In the genomic region with DNA sequence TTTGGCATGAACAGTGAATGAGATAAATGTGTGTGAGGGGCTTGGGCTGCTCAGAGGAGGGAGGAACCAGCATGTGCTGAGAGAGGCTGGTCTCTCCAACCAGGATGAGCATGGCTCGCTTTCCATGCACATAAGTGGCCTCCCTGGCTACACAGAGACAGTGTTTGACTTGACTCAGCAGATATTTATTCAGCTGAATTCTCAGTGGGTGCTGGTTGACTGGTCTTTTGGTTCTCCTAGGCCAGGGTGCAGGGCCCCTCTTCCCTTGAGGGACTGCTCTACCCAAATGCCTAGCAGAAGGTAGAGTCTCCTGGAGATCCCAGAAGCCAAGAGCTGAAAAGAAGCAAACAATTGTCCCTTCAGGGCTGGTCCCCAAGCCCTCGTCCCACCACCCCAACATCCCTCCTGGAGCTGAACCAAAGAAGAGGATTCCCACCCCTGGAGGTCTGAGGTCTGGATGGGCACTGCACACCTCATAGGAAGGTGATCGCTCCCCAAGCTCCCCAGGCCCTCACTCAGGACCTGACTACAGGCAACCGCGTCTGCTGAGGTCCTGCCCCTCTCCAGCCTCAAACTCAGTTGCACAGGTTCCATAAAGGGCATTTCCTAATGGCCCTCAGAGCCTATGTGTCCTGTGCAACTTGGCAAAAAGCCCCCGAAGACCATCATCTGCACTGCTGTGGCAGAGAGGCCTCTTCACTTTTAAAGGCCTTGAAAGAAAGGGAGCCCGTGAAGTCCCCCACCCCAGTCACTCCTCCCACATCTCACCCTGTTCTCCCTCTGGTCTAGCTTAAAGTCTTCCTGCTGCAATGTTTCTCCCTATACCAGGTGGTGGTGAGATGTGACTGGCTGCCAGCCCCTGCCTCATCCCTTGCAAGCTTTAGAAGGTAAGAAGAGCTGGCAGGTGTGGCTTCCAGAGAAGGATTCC, we compare ENCODE assay signal across 21 cellular contexts. TPM values are rescaled to one million over a fixed set of nuclear protein-coding genes. Genes with fewer than 3 reads are reported as not detected.
DNase-seq lines count a peak whose midpoint lies in the region; ATAC-seq, FAIRE-seq and TF ChIP-seq lines count a peak whose summit lies in the region.
"Had no signal": no experiment of that assay in that cellular context is flagged by ENCODE, and none has a peak within 500 bp of the region (broad histone marks: within the 10 kb centered on the region; RNA-seq: fewer than 3 reads in every experiment).

No MANE protein-coding gene starts in this region.

- no peaks in the 10 kb centered on the region for H3K36me3 ChIP-seq in K562 (ENCODE audit: control insufficient read depth, insufficient read depth, low read length)
- H3K36me3 ChIP-seq in lung (ENCODE audit: control insufficient read depth in 2 of 2, insufficient read depth in 2 of 2, low read length in 2 of 2): no peaks in the 10 kb centered on the region
- no peaks in the 10 kb centered on the region for H3K36me3 ChIP-seq in CD4-positive, alpha-beta memory T cell (ENCODE audit: insufficient read depth, low read length)
- H3K36me3 ChIP-seq: pancreas, SJCRH30 had no signal

- no peak overlapping the region for H3K27ac Mint-ChIP-seq in CD4-positive, alpha-beta memory T cell
- H3K27ac Mint-ChIP-seq: activated CD4-positive, alpha-beta T cell treated with anti-CD3 and anti-CD28 coated beads, Interleukin-2, amount 10 ng/mL, durations not matched to agents 7 days and 5 days; activated naive CD8-positive, alpha-beta T cell treated with anti-CD3 and anti-CD28 coated beads, Interleukin-2, amount 50 U/mL, for 24 hours; effector memory CD8-positive, alpha-beta T cell had no signal

- H3K4me3 Mint-ChIP-seq in CD4-positive, alpha-beta memory T cell: no peak overlapping the region
- H3K4me3 Mint-ChIP-seq: activated CD4-positive, alpha-beta T cell treated with anti-CD3 and anti-CD28 coated beads, Interleukin-2, amount 10 ng/mL, durations not matched to agents 7 days and 5 days; activated naive CD8-positive, alpha-beta T cell treated with anti-CD3 and anti-CD28 coated beads, Interleukin-2, amount 50 U/mL, for 24 hours; effector memory CD8-positive, alpha-beta T cell; naive thymus-derived CD4-positive, alpha-beta T cell had no signal

- no peaks in the 10 kb centered on the region for H3K79me2 ChIP-seq in K562 (ENCODE audit: control insufficient read depth, insufficient read depth, low read length)

- DNase-seq in A549 (ENCODE audit: low read depth in 1 of 2, low spot score in 1 of 2) (no peak), AG20443 (ENCODE audit: low spot score) (peak; percentile 3), K562 (ENCODE audit: extremely low read depth in 1 of 4, low spot score in 3 of 4) (no peak), lung (ENCODE audit: low spot score) (peak; percentile 26), C1 segment of cervical spinal cord (lab: John Stamatoyannopoulos, UW) (no peak)
- no peak for DNase-seq in CD4-positive, alpha-beta memory T cell
- DNase-seq: activated CD4-positive, alpha-beta T cell treated with anti-CD3 and anti-CD28 coated beads, Interleukin-2, amount 10 ng/mL, durations not matched to agents 7 days and 5 days; activated gamma-delta T cell; activated naive CD8-positive, alpha-beta T cell treated with anti-CD3 and anti-CD28 coated beads, Interleukin-2, amount 50 U/mL, for 24 hours; effector memory CD8-positive, alpha-beta T cell; NCI-H1105 treated with DMSO at 0.1 percent for 48 hours; NCI-H2029 treated with DMSO at 0.1 percent for 48 hours; NCI-H345; pancreas; SJCRH30 had no signal

- FAIRE-seq in A549 (lab: Jason Lieb, UNC) (no peak), K562 (lab: Jason Lieb, UNC) (no peak)
- FAIRE-seq: H54, pancreas had no signal

- no peak for TF ChIP-seq CTCF in A549 (IDR thresholded peaks at IDR 0.05)
- no peak for TF ChIP-seq CTCF in K562 (IDR thresholded peaks at IDR 0.05 in 2 of 3, conservative IDR thresholded peaks at IDR 0.05 in 1 of 3; ENCODE audit: insufficient read depth in 2 of 3, low read depth in 1 of 3, low read length in 3 of 3)
- no peak for TF ChIP-seq CTCF in lung (IDR thresholded peaks at IDR 0.05; ENCODE audit: control extremely low read depth, extremely low read depth)

- H4K20me1 ChIP-seq in K562 (replicated peaks; ENCODE audit: control insufficient read depth, insufficient read depth, low read length): peaks cover 5% of the 10 kb centered on the region; the same call in 1 of the 2 replicates

- H3K9ac ChIP-seq in K562 (ENCODE audit: insufficient read depth in 1 of 2, low read depth in 2 of 2, low read length in 2 of 2): no peak overlapping the region

- TF ChIP-seq RAD21 in A549 (conservative IDR thresholded peaks at IDR 0.05 in 1 of 2, IDR thresholded peaks at IDR 0.05 in 1 of 2): no peak
- TF ChIP-seq RAD21 in K562 (CRISPR knock-in tag; conservative IDR thresholded peaks at IDR 0.05 in 1 of 2, IDR thresholded peaks at IDR 0.05 in 1 of 2): no peak

- H3K4me1 ChIP-seq in A549: no peaks in the 10 kb centered on the region
- peaks cover 0 to 8% of the 10 kb centered on the region in 2 experiments; a peak in 2 of 5 replicates for H3K4me1 ChIP-seq in K562 (replicated peaks in 1 of 2; ENCODE audit: control insufficient read depth in 2 of 2, insufficient read depth in 2 of 2, low read length in 2 of 2)
- H3K4me1 ChIP-seq in lung (ENCODE audit: control insufficient read depth in 2 of 2, insufficient read depth in 2 of 2, low read length in 2 of 2): no peaks in the 10 kb centered on the region
- H3K4me1 ChIP-seq in CD4-positive, alpha-beta memory T cell (ENCODE audit: insufficient read depth, low read length): no peaks in the 10 kb centered on the region
- H3K4me1 ChIP-seq: pancreas, SJCRH30 had no signal

- POLR2A ChIA-PET in A549 (lab: Yijun Ruan, JAX) (no interaction called here), K562 (lab: Yijun Ruan, JAX) (no interaction called here)
- POLR2A ChIA-PET in CD4-positive, alpha-beta memory T cell (lab: Charles Lee; ENCODE audit: partially characterized antibody): no interaction called here

- no peak overlapping the region for H2AFZ ChIP-seq in K562 (ENCODE audit: low read depth, low read length)
- H2AFZ ChIP-seq: PC-9 had no signal

- no peaks in the 10 kb centered on the region for H3K36me3 Mint-ChIP-seq in CD4-positive, alpha-beta memory T cell
- H3K36me3 Mint-ChIP-seq: naive thymus-derived CD4-positive, alpha-beta T cell had no signal

- H3K27me3 ChIP-seq in K562 (ENCODE audit: control insufficient read depth in 2 of 2, insufficient read depth in 2 of 2, low read length in 2 of 2) (peaks cover 3 to 62% of the 10 kb centered on the region in 2 experiments), lung (ENCODE audit: control insufficient read depth, insufficient read depth) (no peaks in the 10 kb centered on the region)
- no peaks in the 10 kb centered on the region for H3K27me3 ChIP-seq in CD4-positive, alpha-beta memory T cell (ENCODE audit: insufficient read depth, low read length)
- H3K27me3 ChIP-seq: pancreas, SJCRH30 had no signal

- no peak for TF ChIP-seq POLR2A in A549 (IDR thresholded peaks at IDR 0.05; ENCODE audit: low read length)
- TF ChIP-seq POLR2A in K562 (conservative IDR thresholded peaks at IDR 0.05): no peak

- TF ChIP-seq EP300 in A549 (IDR thresholded peaks at IDR 0.05): no peak
- no peak for TF ChIP-seq EP300 in K562 (IDR thresholded peaks at IDR 0.05; ENCODE audit: low read length)

- no peaks in the 10 kb centered on the region for H3K4me1 Mint-ChIP-seq in CD4-positive, alpha-beta memory T cell
- H3K4me1 Mint-ChIP-seq: activated CD4-positive, alpha-beta T cell treated with anti-CD3 and anti-CD28 coated beads, Interleukin-2, amount 10 ng/mL, durations not matched to agents 7 days and 5 days; activated naive CD8-positive, alpha-beta T cell treated with anti-CD3 and anti-CD28 coated beads, Interleukin-2, amount 50 U/mL, for 24 hours had no signal

- H3K9me3 Mint-ChIP-seq in CD4-positive, alpha-beta memory T cell: no peaks in the 10 kb centered on the region
- H3K9me3 Mint-ChIP-seq: activated CD4-positive, alpha-beta T cell treated with anti-CD3 and anti-CD28 coated beads, Interleukin-2, amount 10 ng/mL, durations not matched to agents 7 days and 5 days; activated naive CD8-positive, alpha-beta T cell treated with anti-CD3 and anti-CD28 coated beads, Interleukin-2, amount 50 U/mL, for 24 hours; effector memory CD8-positive, alpha-beta T cell; naive thymus-derived CD4-positive, alpha-beta T cell had no signal

- H3K4me3 ChIP-seq in A549: no peak overlapping the region
- H3K4me3 ChIP-seq in K562: no peak overlapping the region
- H3K4me3 ChIP-seq in lung: no peak overlapping the region
- H3K4me3 ChIP-seq in CD4-positive, alpha-beta memory T cell (ENCODE audit: low read length in 2 of 2): no peak overlapping the region
- H3K4me3 ChIP-seq: pancreas, PC-9, SJCRH30 had no signal

- ATAC-seq in A549 (no peak), K562 (no peak), lung (ENCODE audit: insufficient read depth, low FRiP score) (no peak)
- no peak for ATAC-seq in activated CD4-positive, CD25-positive, alpha-beta regulatory T cell treated with anti-CD3 and anti-CD28 coated beads, Interleukin-2, amount 50 U/mL, for 24 hours
- ATAC-seq: activated naive CD8-positive, alpha-beta T cell treated with anti-CD3 and anti-CD28 coated beads, Interleukin-2, amount 50 U/mL, for 24 hours; effector memory CD8-positive, alpha-beta T cell; naive thymus-derived CD4-positive, alpha-beta T cell; pancreas had no signal

- H3K4me2 ChIP-seq in A549 (no peak overlapping the region), K562 (ENCODE audit: insufficient read depth, low read length) (no peak overlapping the region)
- H3K4me2 ChIP-seq: PC-9 had no signal

- BruUV-seq in K562 (replicated peaks; lab: Mats Ljungman, UMichigan): no TSS peak

- no peak overlapping the region for H3K27ac ChIP-seq in A549
- H3K27ac ChIP-seq in K562 (ENCODE audit: extremely low read depth, low read depth, low read length): no peak overlapping the region
- H3K27ac ChIP-seq in lung (ENCODE audit: low read depth in 1 of 2, low read length in 1 of 2): no peak overlapping the region
- H3K27ac ChIP-seq in CD4-positive, alpha-beta memory T cell (ENCODE audit: low read depth, low read length): no peak overlapping the region
- H3K27ac ChIP-seq: HL-60, pancreas, PC-9, SJCRH30 had no signal

- no peaks in the 10 kb centered on the region for H3K9me1 ChIP-seq in K562 (ENCODE audit: control insufficient read depth, insufficient read depth, low read length)

- CTCF ChIA-PET in A549 (lab: Yijun Ruan, JAX) (interaction anchor here (1.2 to 1.4 kb wide), 2 partner anchors 29 kb away, joined by 3 to 4 read pairs; no protein-coding TSS in a partner anchor), K562 (lab: Yijun Ruan, JAX; ENCODE audit: low intra/inter-chr PET ratio) (no interaction called here)
- CTCF ChIA-PET in CD4-positive, alpha-beta memory T cell (lab: Charles Lee; ENCODE audit: partially characterized antibody): no interaction called here

- WGBS in A549 (ENCODE audit: missing lambda C conversion rate): 51% methylated on average over 5 of the region's 7 CpGs
- WGBS in K562 (ENCODE audit: insufficient coverage, low coverage, missing lambda C conversion rate): 0% methylated on average over 7 of the region's 7 CpGs
- 74% methylated on average over 7 of the region's 7 CpGs for WGBS in lung, 2 donors

- H3K9me3 ChIP-seq in A549 (no peaks in the 10 kb centered on the region), K562 (replicated peaks; ENCODE audit: control insufficient read depth, insufficient read depth, low read depth, low read length) (no peaks in the 10 kb centered on the region), lung (ENCODE audit: control insufficient read depth in 2 of 2, insufficient read depth in 1 of 2, low read length in 1 of 2) (no peaks in the 10 kb centered on the region)
- no peaks in the 10 kb centered on the region for H3K9me3 ChIP-seq in CD4-positive, alpha-beta memory T cell (ENCODE audit: control insufficient read depth in 1 of 2, low read length in 2 of 2)
- H3K9me3 ChIP-seq: pancreas, SJCRH30 had no signal

- peaks cover 9 to 13% of the 10 kb centered on the region in 2 donors for H3K27me3 Mint-ChIP-seq in CD4-positive, alpha-beta memory T cell

- in situ Hi-C loops in K562 (cut with MboI): no loop called here

- intact Hi-C loops in K562 (cut with micrococcal nuclease): no loop called here
- intact Hi-C loops in CD4-positive, alpha-beta memory T cell (cut with micrococcal nuclease): no loop called here

RNA-seq across cellular contexts. Expression of gene TRIM29, which starts 3.5 kb away (rescaled TPM):
- polyA plus RNA-seq in A549 (2011; rRNA removed): 2.7 and 3.8 TPM in 2 replicates
- polyA plus RNA-seq in A549 (2012; cell fraction: cytosol; rRNA removed): 2.3 and 2.6 TPM in 2 replicates
- 3.2 and 4.5 TPM in 2 replicates for polyA plus RNA-seq in A549 (2012; cell fraction: nucleus; rRNA removed)
- polyA plus RNA-seq in A549 (2017; fragmentation: RNase III; extraction: RNeasy Plus Mini Kit Qiagen cat#74134 plus additional on column Dnase treatment): 2.5 to 3.6 TPM (median 3.1 TPM) in 3 replicates
- 2.3 and 3.9 TPM in 2 replicates for polyA minus RNA-seq in A549 (2011; rRNA and poly(A)+ RNA removed)
- total RNA-seq in K562 (2011; cell fraction: chromatin; rRNA removed; ENCODE audit: low replicate concordance): 0.21 TPM in 1 of 2 replicates, not detected in the other
- not detected in 2 replicates for total RNA-seq in K562 (2011; cell fraction: nucleolus; rRNA removed)
- total RNA-seq in K562 (2011; cell fraction: nucleoplasm; rRNA removed): 0.76 TPM in 1 of 2 replicates, not detected in the other
- total RNA-seq in K562 (2014; rRNA removed): 0.16 TPM in 1 of 2 replicates, not detected in the other
- 0.15 and 0.41 TPM in 2 replicates for total RNA-seq in K562 (2014; rRNA removed; fragmentation: Illumina TruSeq; extraction: Trizol)
- 0.19 TPM in 1 of 2 replicates, not detected in the other for total RNA-seq in K562 (2015; rRNA removed; fragmentation: Illumina TruSeq; extraction: Trizol)
- 0.31 and 1.4 TPM in 2 replicates for total RNA-seq in K562 (2021)
- 0.19 and 0.65 TPM in 2 replicates for polyA plus RNA-seq in K562 (2011; rRNA removed)
- 0.28 and 0.75 TPM in 2 replicates for polyA plus RNA-seq in K562 (2011; cell fraction: cytosol; rRNA removed)
- 0.34 TPM in 1 of 2 replicates, not detected in the other for polyA plus RNA-seq in K562 (2011; cell fraction: nucleus; rRNA removed)
- 0.39 and 0.87 TPM in 2 replicates for polyA plus RNA-seq in K562 (2012)
- polyA plus RNA-seq in K562 (2014; fragmentation: Illumina TruSeq; extraction: Trizol): 0.74 and 0.75 TPM in 2 replicates
- under 1 TPM; 0.41 to 0.42 TPM for polyA plus RNA-seq in K562 (2014; fragmentation: Nextera tagmentation; extraction: Ambion mirVana)
- 0.08 and 0.93 TPM in 2 replicates for polyA plus RNA-seq in K562 (2014; rRNA removed)
- polyA minus RNA-seq in K562 (2011; rRNA and poly(A)+ RNA removed): 0.36 and 0.63 TPM in 2 replicates
- polyA minus RNA-seq in K562 (2011; cell fraction: cytosol; rRNA and poly(A)+ RNA removed): 0.95 and 2.9 TPM in 2 replicates
- polyA minus RNA-seq in K562 (2011; cell fraction: nucleus; rRNA and poly(A)+ RNA removed): 0.22 and 0.27 TPM in 2 replicates
- total RNA-seq in lung: 10 to 100 TPM in 1 of 2 donors, 1 to 10 TPM in 1; 4.4 to 26.6 TPM
- polyA plus RNA-seq in lung: 10 to 100 TPM; 13.0 to 20.7 TPM
- not detected for total RNA-seq in CD4-positive, alpha-beta memory T cell
- polyA plus RNA-seq in CD4-positive, alpha-beta memory T cell: not detected
- total RNA-seq: activated CD4-positive, alpha-beta T cell treated with anti-CD3 and anti-CD28 coated beads, Interleukin-2, amount 10 ng/mL, durations not matched to agents 7 days and 5 days; naive thymus-derived CD4-positive, alpha-beta T cell; SJCRH30; T-helper 1 cell treated with Interleukin-12 subunit alpha and Interleukin-12 subunit beta and Interleukin-4 antibody, amounts not matched to agents 30 ng/mL and 1 ng/mL, for 36 hours had no signal
- polyA plus RNA-seq: naive thymus-derived CD4-positive, alpha-beta T cell had no signal

Comparison
In these comparisons a context has a peak if more than half of its experiments do, and no peak if none do; other contexts are left out.
1. DNase-seq: peak in AG20443 (single experiment) and lung (single experiment); none in A549 (0 of 2), K562 (0 of 4), C1 segment of cervical spinal cord (0 of 14) and CD4-positive, alpha-beta memory T cell (0 of 5).
2. Of the 35 proteins assayed by ChIP-seq in both K562 and A549: peak only in K562: none; only in A549: MAFK; in both: none; in neither: 34.